ENCODE assay signal across 17 cellular contexts in the genomic region with DNA sequence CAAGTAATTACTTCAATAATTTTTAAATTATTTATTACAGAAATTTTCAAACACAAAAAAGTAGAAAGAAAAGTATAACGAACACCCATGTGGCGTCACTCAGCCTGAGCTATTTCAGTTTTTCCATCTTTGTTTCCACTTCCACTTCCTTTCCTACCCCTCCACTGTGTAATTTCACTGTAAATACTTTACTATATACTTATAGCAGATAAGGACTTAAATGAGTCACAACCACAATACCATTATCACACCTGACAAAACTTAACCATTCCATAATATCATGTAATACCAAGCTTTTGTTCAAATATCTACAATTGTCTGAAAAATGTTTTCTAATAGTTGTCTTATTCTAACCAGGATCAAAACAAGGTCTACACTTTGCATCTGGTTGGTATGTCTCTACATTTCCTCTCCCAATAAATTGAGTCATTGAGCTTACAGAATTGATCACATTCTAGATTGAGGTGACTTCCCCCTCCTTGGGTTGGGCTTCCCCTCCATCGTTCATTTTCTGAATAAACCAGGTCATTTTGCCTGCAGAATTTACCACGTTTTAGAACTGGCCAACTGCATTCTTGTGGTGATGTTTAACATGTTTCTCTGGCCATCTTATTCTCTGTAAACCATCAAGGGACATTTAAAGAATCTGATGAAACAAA. TPM values are rescaled to one million over a fixed set of nuclear protein-coding genes. Genes with fewer than 3 reads are reported as not detected.
DNase-seq lines count a peak whose midpoint lies in the region; ATAC-seq and TF ChIP-seq lines count a peak whose summit lies in the region.
"Had no signal": no experiment of that assay in that cellular context is flagged by ENCODE, and none has a peak within 500 bp of the region (broad histone marks: within the 10 kb centered on the region; RNA-seq: fewer than 3 reads in every experiment).

No MANE protein-coding gene starts in this region.

- H3K4me1 ChIP-seq in transverse colon: peaks cover 4 to 21% (median 10%) of the 10 kb centered on the region in 4 donors

- no peak for TF ChIP-seq POLR2A in transverse colon (IDR thresholded peaks at IDR 0.05)

- no peaks in the 10 kb centered on the region for H3K27me3 ChIP-seq in transverse colon
- H3K27me3 ChIP-seq: upper lobe of left lung had no signal

- no peak for ATAC-seq in naive thymus-derived CD8-positive, alpha-beta T cell
- ATAC-seq: left colon had no signal

- TF ChIP-seq CTCF in choroid plexus epithelial cell (conservative IDR thresholded peaks at IDR 0.05; ENCODE audit: low read depth, low read length) (no peak), transverse colon (IDR thresholded peaks at IDR 0.05) (no peak)

- 63 to 75% methylated on average over 3 to 4 of the region's 4 CpGs for WGBS in transverse colon (ENCODE audit: low coverage in 1 of 2), 2 donors

- H3K4me3 ChIP-seq in choroid plexus epithelial cell (ENCODE audit: low read depth, low read length): no peak overlapping the region
- H3K4me3 ChIP-seq in transverse colon: no peak overlapping the region
- H3K4me3 ChIP-seq: upper lobe of left lung had no signal

- peaks cover 0 to 17% (median 0%) of the 10 kb centered on the region in 4 donors for H3K36me3 ChIP-seq in transverse colon

- H3K4me3 Mint-ChIP-seq in T-helper 1 cell treated with Interleukin-12 subunit alpha and Interleukin-12 subunit beta and Interleukin-4 antibody, amounts not matched to agents 30 μg/mL and 1 μg/mL, for 36 hours: peak overlapping the region; percentile 55
- H3K4me3 Mint-ChIP-seq in naive thymus-derived CD8-positive, alpha-beta T cell: peak overlapping the region in 1 of 10 donors; percentile 11

- H3K27ac Mint-ChIP-seq in T-helper 1 cell treated with Interleukin-12 subunit alpha and Interleukin-12 subunit beta and Interleukin-4 antibody, amounts not matched to agents 30 μg/mL and 1 μg/mL, for 36 hours: peak overlapping the region; percentile 49
- peak overlapping the region in 2 of 10 donors; percentile 36 to 68 for H3K27ac Mint-ChIP-seq in naive thymus-derived CD8-positive, alpha-beta T cell

- H3K27ac ChIP-seq in transverse colon: no peak overlapping the region
- H3K27ac ChIP-seq: upper lobe of left lung had no signal

- H3K9me3 ChIP-seq in transverse colon: peaks cover 0 to 5% of the 10 kb centered on the region in 2 donors
- H3K9me3 ChIP-seq: upper lobe of left lung had no signal

- no peak for TF ChIP-seq EP300 in transverse colon (IDR thresholded peaks at IDR 0.05; ENCODE audit: low read depth)

- peaks cover 26% of the 10 kb centered on the region for H3K36me3 Mint-ChIP-seq in T-helper 1 cell treated with Interleukin-12 subunit alpha and Interleukin-12 subunit beta and Interleukin-4 antibody, amounts not matched to agents 30 μg/mL and 1 μg/mL, for 36 hours (ENCODE audit: low read depth)
- peaks cover 0 to 31% (median 3%) of the 10 kb centered on the region in 3 donors for H3K36me3 Mint-ChIP-seq in naive thymus-derived CD8-positive, alpha-beta T cell

- intact Hi-C loops in transverse colon (cut with DNase I; ENCODE audit: low total_unique reads): no loop called here

- POLR2A ChIA-PET in naive thymus-derived CD8-positive, alpha-beta T cell (lab: Charles Lee): no interaction called here

- in situ Hi-C loops in transverse colon (cut with MboI; ENCODE audit: low pct_ligation_motif_present in 1 of 4, low pct_unique_long_range_greater_than_20kb in 1 of 4, low sequenced_read_pairs in 3 of 4): no loop called here

- peak; percentile 20 for DNase-seq in stimulated activated CD4-positive, alpha-beta T cell treated with anti-CD3 and anti-CD28 coated beads, Interleukin-15, amount 100 ng/mL, for 24 hours
- DNase-seq in stimulated activated CD4-positive, alpha-beta T cell treated with anti-CD3 and anti-CD28 coated beads, Interleukin-4, amount 100 ng/mL, for 1 hour: no peak
- DNase-seq in choroid plexus epithelial cell (ENCODE audit: low read depth): peak; percentile 37
- DNase-seq in naive thymus-derived CD8-positive, alpha-beta T cell: no peak
- no peak for DNase-seq in NCI-H2107 treated with DMSO at 0.1 percent for 48 hours (lab: John Stamatoyannopoulos, UW; ENCODE audit: unreplicated experiment)
- no peak for DNase-seq in NCI-H2029 treated with DMSO at 0.1 percent for 48 hours (lab: John Stamatoyannopoulos, UW)
- DNase-seq in transverse colon: no peak
- DNase-seq: activated CD8-positive, alpha-beta memory T cell treated with anti-CD3 and anti-CD28 coated beads, Interleukin-2, amount 50 U/mL, for 48 hours; AML-193; DMS153; KBM-7; left colon; NCI-H1694; NCI-H774; SHP77; upper lobe of left lung had no signal

- no peaks in the 10 kb centered on the region for H3K27me3 Mint-ChIP-seq in T-helper 1 cell treated with Interleukin-12 subunit alpha and Interleukin-12 subunit beta and Interleukin-4 antibody, amounts not matched to agents 30 μg/mL and 1 μg/mL, for 36 hours (ENCODE audit: low read depth)
- H3K27me3 Mint-ChIP-seq in naive thymus-derived CD8-positive, alpha-beta T cell: no peaks in the 10 kb centered on the region

- peaks cover 27% of the 10 kb centered on the region for H3K9me3 Mint-ChIP-seq in T-helper 1 cell treated with Interleukin-12 subunit alpha and Interleukin-12 subunit beta and Interleukin-4 antibody, amounts not matched to agents 30 μg/mL and 1 μg/mL, for 36 hours
- peaks cover 0 to 14% (median 4%) of the 10 kb centered on the region in 9 donors for H3K9me3 Mint-ChIP-seq in naive thymus-derived CD8-positive, alpha-beta T cell

- H3K4me1 Mint-ChIP-seq in T-helper 1 cell treated with Interleukin-12 subunit alpha and Interleukin-12 subunit beta and Interleukin-4 antibody, amounts not matched to agents 30 μg/mL and 1 μg/mL, for 36 hours (ENCODE audit: low read depth): peaks cover 49% of the 10 kb centered on the region
- peaks cover 18 to 56% (median 39%) of the 10 kb centered on the region in 4 donors for H3K4me1 Mint-ChIP-seq in naive thymus-derived CD8-positive, alpha-beta T cell

RNA-seq across cellular contexts. Expression of a gene that starts 48.7 kb away (rescaled TPM):
- 10 to 100 TPM in 1 of 2 experiments, 1 to 10 TPM in 1; 9.7 to 14.9 TPM for total RNA-seq in naive thymus-derived CD8-positive, alpha-beta T cell
- polyA plus RNA-seq in naive thymus-derived CD8-positive, alpha-beta T cell: 1 to 10 TPM; 2.7 to 5.1 (median 3.8) TPM
- 10 to 100 TPM in 1 of 4 donors, 1 to 10 TPM in 3; 3.8 to 14.1 (median 7.7) TPM for total RNA-seq in transverse colon

Comparison
In these comparisons a context has a peak if more than half of its experiments do, and no peak if none do; other contexts are left out.
1. DNase-seq: peak in stimulated activated CD4-positive, alpha-beta T cell treated with anti-CD3 and anti-CD28 coated beads, Interleukin-15, amount 100 ng/mL, for 24 hours (single experiment) and choroid plexus epithelial cell (single experiment); none in stimulated activated CD4-positive, alpha-beta T cell treated with anti-CD3 and anti-CD28 coated beads, Interleukin-4, amount 100 ng/mL, for 1 hour (single experiment), naive thymus-derived CD8-positive, alpha-beta T cell (0 of 10), NCI-H2107 treated with DMSO at 0.1 percent for 48 hours (single experiment), NCI-H2029 treated with DMSO at 0.1 percent for 48 hours (single experiment) and transverse colon (single experiment).